In genomic region chr7:137626469-137627067, GRCh38 we compare ENCODE assay signal across 8 cellular contexts.
DNase-seq lines count a peak whose midpoint lies in the region; ATAC-seq and TF ChIP-seq lines count a peak whose summit lies in the region.

No MANE protein-coding gene starts in this region.

- H3K9me3 Mint-ChIP-seq in neural crest cell: no peaks in the 10 kb centered on the region

- DNase-seq in SIG-M5 treated with dmso at 0.1 percent for 504 hours (lab: John Stamatoyannopoulos, UW; ENCODE audit: unreplicated experiment): peak; percentile 32
- no peak for DNase-seq in SIG-M5 (lab: John Stamatoyannopoulos, UW)
- DNase-seq in HuH-7.5 (ENCODE audit: low spot score): peak; percentile 39
- no peak for DNase-seq in epithelial cell of proximal tubule (ENCODE audit: low read depth)
- peak; percentile 83 for DNase-seq in neural crest cell (ENCODE audit: low read depth, low spot score)
- no peak for DNase-seq in DMS79 treated with DMSO at 0.1 percent for 48 hours (lab: John Stamatoyannopoulos, UW)

- no peaks in the 10 kb centered on the region for H3K36me3 Mint-ChIP-seq in neural crest cell (ENCODE audit: low read depth)

- H3K4me2 ChIP-seq in SU-DHL-6 (ENCODE audit: low read depth, low read length, poor library complexity, severe bottlenecking): no peak overlapping the region

- H3K9ac ChIP-seq in SU-DHL-6 (ENCODE audit: low read length): no peak overlapping the region

- H3K9me2 ChIP-seq in SU-DHL-6 (replicated peaks; ENCODE audit: insufficient read depth, low read length): no peaks in the 10 kb centered on the region

- no peaks in the 10 kb centered on the region for H3K36me3 ChIP-seq in SU-DHL-6 (ENCODE audit: low read length)

- no peaks in the 10 kb centered on the region for H4K20me1 ChIP-seq in SU-DHL-6 (ENCODE audit: low read depth, low read length)

- no peaks in the 10 kb centered on the region for H3K27me3 ChIP-seq in SU-DHL-6 (ENCODE audit: low read length)

- H3K27ac Mint-ChIP-seq in neural crest cell (ENCODE audit: unreplicated experiment): no peak overlapping the region

- H3F3A ChIP-seq in SU-DHL-6 (ENCODE audit: insufficient read depth): no peaks in the 10 kb centered on the region

- no peaks in the 10 kb centered on the region for H3K79me2 ChIP-seq in SU-DHL-6 (ENCODE audit: insufficient read depth, low read length)

- peaks cover 8% of the 10 kb centered on the region for H3K4me1 Mint-ChIP-seq in neural crest cell

- no peak overlapping the region for H3K4me3 Mint-ChIP-seq in neural crest cell

- TF ChIP-seq CTCF in SU-DHL-6 (IDR thresholded peaks at IDR 0.05; ENCODE audit: insufficient read depth, low read length, poor library complexity, severe bottlenecking) (peak; percentile 56), epithelial cell of proximal tubule (conservative IDR thresholded peaks at IDR 0.05; ENCODE audit: low read depth, low read length) (peak; percentile 90), neural crest cell (conservative IDR thresholded peaks at IDR 0.05) (peak; percentile 78)

- H3K4me3 ChIP-seq in SU-DHL-6 (ENCODE audit: insufficient read depth, low read length, poor library complexity, severe bottlenecking): no peak overlapping the region
- H3K4me3 ChIP-seq in epithelial cell of proximal tubule (ENCODE audit: low read depth, low read length): no peak overlapping the region

- H3K9me3 ChIP-seq in SU-DHL-6 (ENCODE audit: insufficient read depth, low read length): no peaks in the 10 kb centered on the region

- no peaks in the 10 kb centered on the region for H3K27me3 Mint-ChIP-seq in neural crest cell (ENCODE audit: low read depth)

- H3K27ac ChIP-seq in SU-DHL-6 (ENCODE audit: low read depth, low read length): no peak overlapping the region

- peak; percentile 73 for ATAC-seq in GM21423 (IDR thresholded peaks at IDR 0.05; ENCODE audit: unreplicated experiment)

- no peak overlapping the region for H2AFZ ChIP-seq in SU-DHL-6 (ENCODE audit: low read depth, low read length, severe bottlenecking)

Comparison
In these comparisons a context has a peak if more than half of its experiments do, and no peak if none do; other contexts are left out.
1. DNase-seq: peak in SIG-M5 treated with dmso at 0.1 percent for 504 hours (single experiment), HuH-7.5 (single experiment) and neural crest cell (single experiment); none in SIG-M5 (single experiment), epithelial cell of proximal tubule (single experiment) and DMS79 treated with DMSO at 0.1 percent for 48 hours (single experiment).
2. Peak in every context shown above with its lines, with median percentiles within 50 percentile points of each other: CTCF ChIP-seq.